Comparison of ENCODE assay signal across 11 cellular contexts in the genomic region with DNA sequence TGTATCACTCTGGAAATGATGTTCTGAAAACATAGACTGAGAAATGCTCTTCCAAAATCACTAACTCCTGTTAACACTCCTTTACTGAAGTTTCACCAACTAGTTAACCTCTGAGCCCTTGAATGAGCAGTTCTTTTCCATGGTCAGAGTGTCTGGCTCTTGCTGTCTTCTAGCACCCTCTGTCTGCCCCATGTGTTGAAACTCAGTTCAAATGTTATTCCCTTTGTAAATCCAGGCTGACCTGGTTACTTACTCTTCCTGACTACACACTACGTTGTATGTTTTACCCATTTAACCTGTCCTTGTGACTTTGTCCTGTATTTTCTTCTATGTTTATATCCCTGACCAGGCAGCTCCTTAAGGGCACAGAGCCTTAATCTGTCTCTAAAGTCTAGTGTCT.
DNase-seq lines count a peak whose midpoint lies in the region; ATAC-seq and TF ChIP-seq lines count a peak whose summit lies in the region.
"Had no signal": no experiment of that assay in that cellular context is flagged by ENCODE, and none has a peak within 500 bp of the region (broad histone marks: within the 10 kb centered on the region; RNA-seq: fewer than 3 reads in every experiment).

No MANE protein-coding gene starts in this region.

- WGBS in sigmoid colon, 2 donors: 3 to 17% methylated on average over 1 of the region's 1 CpG

- H3K36me3 Mint-ChIP-seq in naive thymus-derived CD4-positive, alpha-beta T cell: no peaks in the 10 kb centered on the region
- H3K36me3 Mint-ChIP-seq: CD4-positive, CD25-positive, alpha-beta regulatory T cell had no signal

- TF ChIP-seq POLR2A in sigmoid colon (IDR thresholded peaks at IDR 0.05): no peak

- CTCF ChIA-PET in naive thymus-derived CD4-positive, alpha-beta T cell (lab: Charles Lee): no interaction called here

- no peaks in the 10 kb centered on the region for H3K36me3 ChIP-seq in sigmoid colon
- H3K36me3 ChIP-seq in naive thymus-derived CD4-positive, alpha-beta T cell (ENCODE audit: control insufficient read depth in 2 of 3, insufficient read depth in 3 of 3, low read length in 3 of 3): no peaks in the 10 kb centered on the region
- no peaks in the 10 kb centered on the region for H3K36me3 ChIP-seq in tibial artery

- no peak overlapping the region for H3K4me3 Mint-ChIP-seq in naive thymus-derived CD4-positive, alpha-beta T cell
- H3K4me3 Mint-ChIP-seq: CD4-positive, CD25-positive, alpha-beta regulatory T cell had no signal

- H3K27me3 Mint-ChIP-seq in naive thymus-derived CD4-positive, alpha-beta T cell: no peaks in the 10 kb centered on the region
- H3K27me3 Mint-ChIP-seq: CD4-positive, CD25-positive, alpha-beta regulatory T cell had no signal

- TF ChIP-seq EP300 in sigmoid colon (IDR thresholded peaks at IDR 0.05): no peak

- POLR2A ChIA-PET in naive thymus-derived CD4-positive, alpha-beta T cell (lab: Charles Lee): no interaction called here

- intact Hi-C loops in left colon (cut with DNase I, micrococcal nuclease) (no loop called here), sigmoid colon (cut with DNase I) (no loop called here), tibial artery (cut with DNase I; ENCODE audit: low total_unique reads) (no loop called here)
- intact Hi-C loops in naive thymus-derived CD4-positive, alpha-beta T cell (cut with micrococcal nuclease): no loop called here

- H3K27ac ChIP-seq in C4-2B (no peak overlapping the region), sigmoid colon (no peak overlapping the region), tibial artery (no peak overlapping the region)
- no peak overlapping the region for H3K27ac ChIP-seq in naive thymus-derived CD4-positive, alpha-beta T cell (ENCODE audit: low read depth, low read length)

- H3K9me3 Mint-ChIP-seq in naive thymus-derived CD4-positive, alpha-beta T cell: peaks cover 0 to 11% (median 2%) of the 10 kb centered on the region in 11 donors

- H3K9me3 ChIP-seq in sigmoid colon (no peaks in the 10 kb centered on the region), tibial artery (no peaks in the 10 kb centered on the region)
- H3K9me3 ChIP-seq in naive thymus-derived CD4-positive, alpha-beta T cell (ENCODE audit: control insufficient read depth in 2 of 3, low read length in 3 of 3): no peaks in the 10 kb centered on the region

- peak; percentile 82 for ATAC-seq in left colon
- ATAC-seq in naive thymus-derived CD4-positive, alpha-beta T cell: no peak

- H3K27me3 ChIP-seq in sigmoid colon (no peaks in the 10 kb centered on the region), tibial artery (no peaks in the 10 kb centered on the region)
- H3K27me3 ChIP-seq in naive thymus-derived CD4-positive, alpha-beta T cell (ENCODE audit: control insufficient read depth in 2 of 2, insufficient read depth in 2 of 2, low read length in 2 of 2): no peaks in the 10 kb centered on the region

- H3K4me1 ChIP-seq in sigmoid colon (no peaks in the 10 kb centered on the region), tibial artery (no peaks in the 10 kb centered on the region)
- no peaks in the 10 kb centered on the region for H3K4me1 ChIP-seq in naive thymus-derived CD4-positive, alpha-beta T cell (ENCODE audit: control insufficient read depth in 2 of 2, insufficient read depth in 2 of 2, low read length in 2 of 2)

- peak; percentile 22 for DNase-seq in NCI-H1092 treated with DMSO at 0.1 percent for 48 hours (lab: John Stamatoyannopoulos, UW)
- peak; percentile 31 for DNase-seq in astrocyte of the hippocampus (ENCODE audit: low read depth, low spot score)
- no peak for DNase-seq in left colon
- no peak for DNase-seq in sigmoid colon
- no peak for DNase-seq in NCI-H510A (lab: John Stamatoyannopoulos, UW)
- no peak for DNase-seq in naive thymus-derived CD4-positive, alpha-beta T cell
- DNase-seq in tibial artery: no peak
- DNase-seq: activated CD4-positive, CD25-positive, alpha-beta regulatory T cell treated with anti-CD3 and anti-CD28 coated beads, Interleukin-2, amount 50 U/mL, for 72 hours; CD4-positive, CD25-positive, alpha-beta regulatory T cell; MV-4-11 had no signal

- H3K27ac Mint-ChIP-seq in naive thymus-derived CD4-positive, alpha-beta T cell: no peak overlapping the region
- H3K27ac Mint-ChIP-seq: CD4-positive, CD25-positive, alpha-beta regulatory T cell had no signal

- H3K4me3 ChIP-seq in sigmoid colon: no peak overlapping the region
- H3K4me3 ChIP-seq in naive thymus-derived CD4-positive, alpha-beta T cell (ENCODE audit: low read length): no peak overlapping the region
- H3K4me3 ChIP-seq in tibial artery: no peak overlapping the region

- TF ChIP-seq CTCF in C4-2B (conservative IDR thresholded peaks at IDR 0.05): peak; percentile 24
- no peak for TF ChIP-seq CTCF in sigmoid colon (IDR thresholded peaks at IDR 0.05)
- TF ChIP-seq CTCF in tibial artery (IDR thresholded peaks at IDR 0.05): no peak

- H3K4me1 Mint-ChIP-seq in naive thymus-derived CD4-positive, alpha-beta T cell: no peaks in the 10 kb centered on the region
- H3K4me1 Mint-ChIP-seq: CD4-positive, CD25-positive, alpha-beta regulatory T cell had no signal

Comparison
In these comparisons a context has a peak if more than half of its experiments do, and no peak if none do; other contexts are left out.
1. DNase-seq: peak in NCI-H1092 treated with DMSO at 0.1 percent for 48 hours (single experiment) and astrocyte of the hippocampus (single experiment); none in left colon (0 of 2), sigmoid colon (single experiment), NCI-H510A (single experiment), naive thymus-derived CD4-positive, alpha-beta T cell (0 of 9) and tibial artery (0 of 2).